ENCODE assay signal across 8 cellular contexts in genomic region chr17:1487939-1488825, GRCh38. TPM values are rescaled to one million over a fixed set of nuclear protein-coding genes. Genes with fewer than 3 reads are reported as not detected.
DNase-seq lines count a peak whose midpoint lies in the region; ATAC-seq and FAIRE-seq lines count a peak whose summit lies in the region.

No MANE protein-coding gene starts in this region.

- H3K4me1 ChIP-seq in small intestine (ENCODE audit: control insufficient read depth in 2 of 2, insufficient read depth in 1 of 2, low read depth in 1 of 2, low read length in 1 of 2) = peaks cover 0 to 9% of the 10 kb centered on the region in 2 donors

- H3K9me3 ChIP-seq in MG63 (no peaks in the 10 kb centered on the region), small intestine (ENCODE audit: control insufficient read depth, low read depth) (no peaks in the 10 kb centered on the region)

- no peak for FAIRE-seq in small intestine (lab: Jason Lieb, UNC)

- ATAC-seq in activated CD4-positive, CD25-positive, alpha-beta regulatory T cell treated with anti-CD3 and anti-CD28 coated beads, Interleukin-2, amount 50 U/mL, for 24 hours = peak; percentile 24 to 32

- H3K36me3 ChIP-seq in MG63 = peaks cover 7% of the 10 kb centered on the region
- peaks cover 0 to 4% of the 10 kb centered on the region in 2 donors for H3K36me3 ChIP-seq in small intestine (ENCODE audit: control insufficient read depth in 2 of 2, insufficient read depth in 2 of 2, low read length in 2 of 2)

- peak overlapping the region; percentile 41 for H3K4me3 ChIP-seq in MG63
- H3K4me3 ChIP-seq in small intestine (ENCODE audit: low read depth in 1 of 2, low read length in 2 of 2) = peak overlapping the region; percentile 44 to 67

- WGBS in small intestine, 3 donors = 3 to 7% (median 5%) methylated on average over 39 to 72 of the region's 72 CpGs

- DNase-seq in SIG-M5 treated with dmso at 0.1 percent for 504 hours (lab: John Stamatoyannopoulos, UW; ENCODE audit: unreplicated experiment) (peak; percentile 13), SIG-M5 (lab: John Stamatoyannopoulos, UW) (no peak), MG63 (peak; percentile 83), cerebellum (ENCODE audit: low spot score) (peak; percentile 93), islet precursor cell (peak; percentile 97), small intestine (peak; percentile 74), NCI-H524 treated with DMSO at 0.1 percent for 48 hours (lab: John Stamatoyannopoulos, UW) (no peak)

- H3K27me3 ChIP-seq in MG63 (no peaks in the 10 kb centered on the region), small intestine (ENCODE audit: control insufficient read depth in 2 of 2, insufficient read depth in 2 of 2, low read length in 2 of 2) (no peaks in the 10 kb centered on the region)

- H3K27ac ChIP-seq in small intestine (ENCODE audit: low read depth in 1 of 2, low read length in 1 of 2) = peak overlapping the region; percentile 88 to 94

RNA-seq across cellular contexts. Expression of gene MYO1C, which starts 4.3 kb away (rescaled TPM):
- total RNA-seq in MG63 (2014; rRNA removed; shearing (Covaris generic); ENCODE audit: low replicate concordance) = 65.5 and 75.2 TPM in 2 replicates
- total RNA-seq in cerebellum = 8.8 TPM
- polyA plus RNA-seq in small intestine = 10 to 100 TPM; 51.1 to 67.1 (median 58.7) TPM

RNA-seq across cellular contexts. Expression of gene INPP5K, which starts 28.2 kb away (rescaled TPM):
- 30.8 and 75.0 TPM in 2 replicates for total RNA-seq in MG63 (2014; rRNA removed; shearing (Covaris generic); ENCODE audit: low replicate concordance)
- total RNA-seq in cerebellum = 30.8 TPM
- polyA plus RNA-seq in small intestine = 10 to 100 TPM; 21.8 to 28.1 (median 26.8) TPM

RNA-seq across cellular contexts. Expression of gene CRK, which starts 32.1 kb away (rescaled TPM):
- total RNA-seq in MG63 (2014; rRNA removed; shearing (Covaris generic); ENCODE audit: low replicate concordance) = 35.1 and 36.0 TPM in 2 replicates
- 76.1 TPM for total RNA-seq in cerebellum
- 10 to 100 TPM; 31.2 to 42.9 (median 41.6) TPM for polyA plus RNA-seq in small intestine

Comparison
In these comparisons a context has a peak if more than half of its experiments do, and no peak if none do; other contexts are left out.
1. DNase-seq: peak in SIG-M5 treated with dmso at 0.1 percent for 504 hours (single experiment), MG63 (single experiment), cerebellum (single experiment), islet precursor cell (single experiment) and small intestine (single experiment); none in SIG-M5 (single experiment) and NCI-H524 treated with DMSO at 0.1 percent for 48 hours (single experiment).